In genomic region chr1:146051853-146052676, GRCh38 we compare ENCODE assay signal across 8 cellular contexts. TPM values are rescaled to one million over a fixed set of nuclear protein-coding genes. Genes with fewer than 3 reads are reported as not detected.
DNase-seq lines count a peak whose midpoint lies in the region; ATAC-seq and TF ChIP-seq lines count a peak whose summit lies in the region.
"Not testable (repeated sequence)": the region's sequence is repeated elsewhere in the genome, so short reads cannot be mapped to it uniquely, and the experiment has no call there.

No MANE protein-coding gene starts in this region.

- H3K4me1 ChIP-seq in Panc1 (ENCODE audit: control insufficient read depth, insufficient read depth, low read length); mucosa of stomach (ENCODE audit: control insufficient read depth, insufficient read depth, low read length): not testable (repeated sequence)

- CTCF ChIA-PET in Panc1 (lab: Charles Lee): interaction anchor here (0.6 kb wide), 1 partner anchor 306 kb away, joined by 4 read pairs; no protein-coding TSS in a partner anchor

- H3K27ac ChIP-seq in KOPT-K1 (ENCODE audit: low read depth, low read length, poor library complexity, severe bottlenecking) (peak overlapping the region; percentile 89), Panc1 (ENCODE audit: low read length) (peak overlapping the region; percentile 77)

- H3K9ac ChIP-seq in mucosa of stomach (ENCODE audit: low read length): peak overlapping the region; percentile 62

- H3K27ac Mint-ChIP-seq in activated T-cell treated with anti-CD3 and anti-CD28 coated beads, Interleukin-2, amount 50 U/mL, for 72 hours: peak overlapping the region; percentile 99

- TSS peak; percentile 100 for BruUV-seq in Panc1 (replicated peaks; lab: Mats Ljungman, UMichigan)

- DNase-seq in DMS 273 treated with DMSO at 0.1 percent for 48 hours (lab: John Stamatoyannopoulos, UW): peak; percentile 99
- DNase-seq in Panc1 (ENCODE audit: low read depth, low spot score): peak; percentile 94
- peak; percentile 83 to 85 for DNase-seq in activated T-cell treated with anti-CD3 and anti-CD28 coated beads, Interleukin-2, amount 50 U/mL, for 72 hours
- peak; percentile 43 to 46 for DNase-seq in stimulated activated CD8-positive, alpha-beta memory T cell treated with anti-CD3 and anti-CD28 coated beads, Interleukin-4, amount 100 ng/mL, for 4 hours (ENCODE audit: low read depth in 2 of 2, low spot score in 1 of 2)

- H3K36me3 ChIP-seq in KOPT-K1 (ENCODE audit: insufficient read depth, low read length); Panc1 (ENCODE audit: control insufficient read depth, insufficient read depth, low read length); mucosa of stomach (ENCODE audit: control insufficient read depth, insufficient read depth, low read length): not testable (repeated sequence)

- in situ Hi-C loops in Panc1 (cut with HindIII; ENCODE audit: low pct_unique_long_range_greater_than_20kb, low sequenced_read_pairs): not testable (repeated sequence)

- H3K4me3 ChIP-seq in Panc1 (ENCODE audit: low read depth in 2 of 2, low read length in 2 of 2): peak overlapping the region; percentile 42 to 60
- not testable (repeated sequence) for H3K4me3 ChIP-seq in mucosa of stomach (ENCODE audit: low read length)

- not testable (repeated sequence) for H3K27me3 Mint-ChIP-seq in activated T-cell treated with anti-CD3 and anti-CD28 coated beads, Interleukin-2, amount 50 U/mL, for 72 hours (ENCODE audit: low read depth)

- peak; percentile 82 for ATAC-seq in GM21619 (IDR thresholded peaks at IDR 0.05; ENCODE audit: unreplicated experiment)
- ATAC-seq in Panc1: peak; percentile 97
- peak; percentile 83 to 86 for ATAC-seq in activated T-cell treated with anti-CD3 and anti-CD28 coated beads, Interleukin-2, amount 50 U/mL, for 72 hours (replicated peaks in 1 of 2)
- peak; percentile 98 for ATAC-seq in esophagus mucosa

- POLR2A ChIA-PET in Panc1 (lab: Charles Lee): interaction anchor here (0.6 to 2.0 kb wide), 6 partner anchors 11 to 1033 kb away, joined by 3 to 26 read pairs (median 4); no protein-coding TSS in a partner anchor

- H3K4me1 Mint-ChIP-seq in activated T-cell treated with anti-CD3 and anti-CD28 coated beads, Interleukin-2, amount 50 U/mL, for 72 hours (ENCODE audit: low read depth): peaks cover 20% of the 10 kb centered on the region

- not testable (repeated sequence) for H3K36me3 Mint-ChIP-seq in activated T-cell treated with anti-CD3 and anti-CD28 coated beads, Interleukin-2, amount 50 U/mL, for 72 hours (ENCODE audit: insufficient read depth in 2 of 2)

- not testable (repeated sequence) for H3K27me3 ChIP-seq in Panc1 (ENCODE audit: control insufficient read depth, insufficient read depth, low read length); mucosa of stomach (ENCODE audit: control insufficient read depth, insufficient read depth, low read length)

- peak overlapping the region; percentile 87 to 95 for H3K4me3 Mint-ChIP-seq in activated T-cell treated with anti-CD3 and anti-CD28 coated beads, Interleukin-2, amount 50 U/mL, for 72 hours

- intact Hi-C loops in Panc1 (cut with micrococcal nuclease; ENCODE audit: unreplicated experiment): not testable (repeated sequence)

- not testable (repeated sequence) for H3K9me3 ChIP-seq in KOPT-K1 (ENCODE audit: insufficient read depth, low read length, poor library complexity, severe bottlenecking); Panc1 (ENCODE audit: control insufficient read depth, insufficient read depth, low read depth, low read length); mucosa of stomach (ENCODE audit: control insufficient read depth, low read length)

- not testable (repeated sequence) for TF ChIP-seq CTCF in Panc1 (IDR thresholded peaks at IDR 0.05)

- not testable (repeated sequence) for H3K9me3 Mint-ChIP-seq in activated T-cell treated with anti-CD3 and anti-CD28 coated beads, Interleukin-2, amount 50 U/mL, for 72 hours

RNA-seq across cellular contexts. Expression of gene HJV, which starts 30.5 kb away (rescaled TPM):
- not detected for total RNA-seq in Panc1 (2021; ENCODE audit: unreplicated experiment)
- polyA plus RNA-seq in Panc1 (2012; ENCODE audit: insufficient read length): not detected
- total RNA-seq in activated T-cell treated with anti-CD3 and anti-CD28 coated beads, Interleukin-2, amount 50 U/mL, for 72 hours: not detected
- total RNA-seq in esophagus mucosa: not detected

RNA-seq across cellular contexts. Expression of gene TXNIP, which starts 55.7 kb away (rescaled TPM):
- 15.2 TPM for total RNA-seq in Panc1 (2021; ENCODE audit: unreplicated experiment)
- polyA plus RNA-seq in Panc1 (2012; ENCODE audit: insufficient read length): 21.1 TPM
- total RNA-seq in activated T-cell treated with anti-CD3 and anti-CD28 coated beads, Interleukin-2, amount 50 U/mL, for 72 hours: 100 to 1,000 TPM; 141 to 212 TPM
- total RNA-seq in esophagus mucosa: 77.7 TPM

Comparison
In these comparisons a context has a peak if more than half of its experiments do, and no peak if none do; other contexts are left out.
1. DNase-seq: peak in every context shown above with its lines; median percentile 99 in DMS 273 treated with DMSO at 0.1 percent for 48 hours; 94 in Panc1; 84 in activated T-cell treated with anti-CD3 and anti-CD28 coated beads, Interleukin-2, amount 50 U/mL, for 72 hours; 44 in stimulated activated CD8-positive, alpha-beta memory T cell treated with anti-CD3 and anti-CD28 coated beads, Interleukin-4, amount 100 ng/mL, for 4 hours.